ENCODE assay signal across 26 cellular contexts in the genomic region with DNA sequence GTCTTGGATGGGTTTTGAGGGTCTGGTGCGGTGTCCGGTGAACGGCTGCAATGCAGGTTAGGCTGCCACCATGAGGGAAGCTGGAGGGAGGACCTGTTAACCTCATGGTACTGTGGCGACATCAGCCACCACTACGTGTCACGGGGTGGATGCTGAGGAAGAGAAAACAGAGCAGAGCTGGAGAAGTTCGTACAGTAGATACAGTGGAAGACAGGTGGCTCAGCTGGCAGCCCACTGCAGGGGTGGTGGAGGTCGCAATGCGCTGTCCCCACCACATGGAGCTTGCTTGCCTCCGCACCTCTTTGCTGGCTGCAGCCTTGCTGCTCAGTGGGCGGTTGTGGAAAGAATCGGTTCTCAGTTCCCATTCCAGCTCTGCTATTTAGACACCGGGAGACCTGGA. TPM values are rescaled to one million over a fixed set of nuclear protein-coding genes. Genes with fewer than 3 reads are reported as not detected.
DNase-seq lines count a peak whose midpoint lies in the region; ATAC-seq and TF ChIP-seq lines count a peak whose summit lies in the region.
"Had no signal": no experiment of that assay in that cellular context is flagged by ENCODE, and none has a peak within 500 bp of the region (broad histone marks: within the 10 kb centered on the region; RNA-seq: fewer than 3 reads in every experiment).

No MANE protein-coding gene starts in this region.

- H3K27me3 Mint-ChIP-seq in chondrocyte (ENCODE audit: low read depth) (peaks cover 9% of the 10 kb centered on the region), natural killer cell (ENCODE audit: low read depth in 2 of 2) (peaks cover 8 to 9% of the 10 kb centered on the region in 2 donors)
- peaks cover 42% of the 10 kb centered on the region for H3K27me3 Mint-ChIP-seq in activated naive CD4-positive, alpha-beta T cell treated with anti-CD3 and anti-CD28 coated beads, Interleukin-2, amount 10 ng/mL, durations not matched to agents 7 days and 5 days

- CTCF ChIA-PET in activated naive CD4-positive, alpha-beta T cell treated with anti-CD3 and anti-CD28 coated beads, Interleukin-2, amount 10 ng/mL, durations not matched to agents 7 days and 5 days (lab: Charles Lee): interaction anchor here (0.9 to 1.8 kb wide), 2 partner anchors 11 to 17 kb away, joined by 4 to 6 read pairs; no protein-coding TSS in a partner anchor

- TF ChIP-seq CTCF in left ventricle myocardium inferior (IDR thresholded peaks at IDR 0.05; ENCODE audit: borderline replicate concordance) (no peak), chondrocyte (IDR thresholded peaks at IDR 0.05) (no peak), natural killer cell (IDR thresholded peaks at IDR 0.05) (no peak)

- H3K4me1 Mint-ChIP-seq in chondrocyte (ENCODE audit: low read depth) (peaks cover 7% of the 10 kb centered on the region), natural killer cell (peaks cover 9 to 11% of the 10 kb centered on the region in 2 donors)
- no peaks in the 10 kb centered on the region for H3K4me1 Mint-ChIP-seq in activated naive CD4-positive, alpha-beta T cell treated with anti-CD3 and anti-CD28 coated beads, Interleukin-2, amount 10 ng/mL, durations not matched to agents 7 days and 5 days
- H3K4me1 Mint-ChIP-seq: activated CD4-positive, alpha-beta memory T cell treated with anti-CD3 and anti-CD28 coated beads, Interleukin-2, amount 10 ng/mL, durations not matched to agents 7 days and 5 days had no signal

- H3K4me1 ChIP-seq in left ventricle myocardium inferior: peaks cover 9% of the 10 kb centered on the region

- ATAC-seq in natural killer cell: peak in 2 of 3 donors; percentile 49 to 86
- no peak for ATAC-seq in esophagus mucosa
- ATAC-seq: effector memory CD8-positive, alpha-beta T cell had no signal

- H3K4me3 Mint-ChIP-seq in chondrocyte (ENCODE audit: unreplicated experiment) (no peak overlapping the region), natural killer cell (no peak overlapping the region)
- no peak overlapping the region for H3K4me3 Mint-ChIP-seq in activated naive CD4-positive, alpha-beta T cell treated with anti-CD3 and anti-CD28 coated beads, Interleukin-2, amount 10 ng/mL, durations not matched to agents 7 days and 5 days
- H3K4me3 Mint-ChIP-seq: activated CD4-positive, alpha-beta memory T cell treated with anti-CD3 and anti-CD28 coated beads, Interleukin-2, amount 10 ng/mL, durations not matched to agents 7 days and 5 days; effector memory CD8-positive, alpha-beta T cell had no signal

- no peaks in the 10 kb centered on the region for H3K9me3 ChIP-seq in left ventricle myocardium inferior (replicated peaks)
- H3K9me3 ChIP-seq: esophagus muscularis mucosa had no signal

- no peak overlapping the region for H3K4me3 ChIP-seq in left ventricle myocardium inferior
- H3K4me3 ChIP-seq: esophagus muscularis mucosa, lung had no signal

- no peaks in the 10 kb centered on the region for H3K36me3 Mint-ChIP-seq in chondrocyte (ENCODE audit: low read depth)
- H3K36me3 Mint-ChIP-seq in natural killer cell: no peaks in the 10 kb centered on the region
- H3K36me3 Mint-ChIP-seq in activated naive CD4-positive, alpha-beta T cell treated with anti-CD3 and anti-CD28 coated beads, Interleukin-2, amount 10 ng/mL, durations not matched to agents 7 days and 5 days: no peaks in the 10 kb centered on the region

- no peaks in the 10 kb centered on the region for H3K36me3 ChIP-seq in left ventricle myocardium inferior
- H3K36me3 ChIP-seq: esophagus muscularis mucosa had no signal

- peaks cover 20% of the 10 kb centered on the region for H3K27me3 ChIP-seq in left ventricle myocardium inferior (ENCODE audit: low read depth)

- H3K27ac Mint-ChIP-seq in chondrocyte (ENCODE audit: unreplicated experiment) (peak overlapping the region; percentile 39), natural killer cell (no peak overlapping the region)
- H3K27ac Mint-ChIP-seq in activated naive CD4-positive, alpha-beta T cell treated with anti-CD3 and anti-CD28 coated beads, Interleukin-2, amount 10 ng/mL, durations not matched to agents 7 days and 5 days: no peak overlapping the region
- H3K27ac Mint-ChIP-seq: activated CD4-positive, alpha-beta memory T cell treated with anti-CD3 and anti-CD28 coated beads, Interleukin-2, amount 10 ng/mL, durations not matched to agents 7 days and 5 days; effector memory CD8-positive, alpha-beta T cell had no signal

- intact Hi-C loops in cardiac septum (cut with DNase I) (no loop called here), left ventricle myocardium inferior (cut with micrococcal nuclease) (no loop called here), natural killer cell (cut with micrococcal nuclease) (no loop called here)

- DNase-seq in cardiac septum (ENCODE audit: low spot score) (peak; percentile 51), left ventricle myocardium inferior (no peak), chondrocyte (ENCODE audit: low spot score) (no peak), natural killer cell (no peak), Kasumi-1 (lab: John Stamatoyannopoulos, UW) (no peak), NCI-H524 treated with DMSO at 0.1 percent for 48 hours (lab: John Stamatoyannopoulos, UW) (no peak)
- DNase-seq in activated naive CD4-positive, alpha-beta T cell treated with anti-CD3 and anti-CD28 coated beads, Interleukin-2, amount 10 ng/mL, durations not matched to agents 7 days and 5 days: no peak
- DNase-seq: activated CD4-positive, alpha-beta memory T cell treated with anti-CD3 and anti-CD28 coated beads, Interleukin-2, amount 10 ng/mL, durations not matched to agents 7 days and 5 days; activated gamma-delta T cell treated with Interleukin-2 at 50 U/mL for 16 hours; activated T-cell treated with anti-CD3 and anti-CD28 coated beads, Interleukin-2, amount 50 U/mL, for 1 hour; DND-41; effector memory CD8-positive, alpha-beta T cell; hippocampal formation; NCI-H1092 treated with DMSO at 0.1 percent for 48 hours; NCI-H2029 treated with DMSO at 0.1 percent for 48 hours; NCI-H226; NCI-H774; OCI-M1; SHP77 treated with DMSO at 0.1 percent for 48 hours; stimulated activated CD4-positive, alpha-beta T cell treated with anti-CD3 and anti-CD28 coated beads, Interleukin-1b, Interleukin-23, amount 100 ng/mL, for 48 hours had no signal

- H3K27ac ChIP-seq in left ventricle myocardium inferior (replicated peaks): no peak overlapping the region
- H3K27ac ChIP-seq: esophagus muscularis mucosa had no signal

- H3K9me3 Mint-ChIP-seq in chondrocyte (ENCODE audit: low read depth) (peaks cover 3% of the 10 kb centered on the region), natural killer cell (no peaks in the 10 kb centered on the region)
- no peaks in the 10 kb centered on the region for H3K9me3 Mint-ChIP-seq in activated naive CD4-positive, alpha-beta T cell treated with anti-CD3 and anti-CD28 coated beads, Interleukin-2, amount 10 ng/mL, durations not matched to agents 7 days and 5 days
- H3K9me3 Mint-ChIP-seq: activated CD4-positive, alpha-beta memory T cell treated with anti-CD3 and anti-CD28 coated beads, Interleukin-2, amount 10 ng/mL, durations not matched to agents 7 days and 5 days; effector memory CD8-positive, alpha-beta T cell had no signal

RNA-seq across cellular contexts. Expression of gene DCANP1, which starts 2.8 kb away (rescaled TPM):
- total RNA-seq in cardiac septum (not detected), left ventricle myocardium inferior (not detected), chondrocyte (not detected in 3 replicates), natural killer cell (under 1 TPM in 1 of 3 donors, not detected in 2; 0.07 TPM), esophagus mucosa (not detected)
- total RNA-seq: activated CD4-positive, alpha-beta memory T cell treated with anti-CD3 and anti-CD28 coated beads, Interleukin-2, amount 10 ng/mL, durations not matched to agents 7 days and 5 days; frontal cortex; pulmonary artery endothelial cell; skeletal muscle tissue had no signal

RNA-seq across cellular contexts. Expression of gene TIFAB, which starts 7.8 kb away (rescaled TPM):
- total RNA-seq in cardiac septum (not detected), left ventricle myocardium inferior (not detected), chondrocyte (not detected in 3 replicates), natural killer cell (under 1 TPM in 2 of 3 donors, not detected in 1; 0.05 to 0.21 TPM), esophagus mucosa (not detected)
- total RNA-seq: activated CD4-positive, alpha-beta memory T cell treated with anti-CD3 and anti-CD28 coated beads, Interleukin-2, amount 10 ng/mL, durations not matched to agents 7 days and 5 days; esophagus muscularis mucosa; frontal cortex; pulmonary artery endothelial cell had no signal

RNA-seq across cellular contexts. Expression of gene MACROH2A1, which starts 45.3 kb away (rescaled TPM):
- total RNA-seq in cardiac septum (112 TPM), left ventricle myocardium inferior (103 TPM), chondrocyte (100 to 142 TPM (median 102 TPM) in 3 replicates), natural killer cell (100 to 1,000 TPM; 139 to 160 (median 139) TPM), esophagus mucosa (196 TPM)
